ENCODE assay signal across 21 cellular contexts in the genomic region with DNA sequence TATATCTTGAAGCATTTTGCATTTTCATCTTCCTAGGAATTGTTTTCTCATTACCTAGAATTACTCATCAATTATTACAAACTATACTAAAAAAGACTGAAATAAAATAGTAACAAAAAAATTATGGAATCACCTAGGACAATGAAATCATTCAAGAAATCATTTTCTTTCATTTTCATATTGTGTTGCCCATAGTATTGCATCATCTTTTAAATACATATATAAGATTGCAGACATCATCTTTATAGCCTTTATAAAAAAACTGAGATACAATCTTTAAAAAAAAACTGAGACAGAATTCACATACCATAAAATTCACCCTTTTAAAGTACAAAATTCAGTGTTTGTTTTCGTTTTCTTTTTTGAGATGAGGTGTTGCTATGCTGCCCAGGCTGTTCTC. TPM values are rescaled to one million over a fixed set of nuclear protein-coding genes. Genes with fewer than 3 reads are reported as not detected.
DNase-seq lines count a peak whose midpoint lies in the region; ATAC-seq, FAIRE-seq and TF ChIP-seq lines count a peak whose summit lies in the region.
"Had no signal": no experiment of that assay in that cellular context is flagged by ENCODE, and none has a peak within 500 bp of the region (broad histone marks: within the 10 kb centered on the region; RNA-seq: fewer than 3 reads in every experiment).

No MANE protein-coding gene starts in this region.

- 97 to 100% methylated on average over 1 of the region's 1 CpG for WGBS in pancreas, 2 donors

- no peaks in the 10 kb centered on the region for H3K9me3 Mint-ChIP-seq in activated T-cell treated with anti-CD3 and anti-CD28 coated beads, Interleukin-2, amount 50 U/mL, for 72 hours
- H3K9me3 Mint-ChIP-seq in activated naive CD8-positive, alpha-beta T cell treated with anti-CD3 and anti-CD28 coated beads, Interleukin-2, amount 50 U/mL, for 24 hours: peaks cover 6% of the 10 kb centered on the region
- no peaks in the 10 kb centered on the region for H3K9me3 Mint-ChIP-seq in HFFc6

- no peak for DNase-seq in activated T-cell treated with anti-CD3 and anti-CD28 coated beads, Interleukin-2, amount 50 U/mL, for 72 hours
- no peak for DNase-seq in activated T-cell treated with anti-CD3 and anti-CD28 coated beads for 4 hours
- no peak for DNase-seq in activated naive CD8-positive, alpha-beta T cell treated with anti-CD3 and anti-CD28 coated beads, Interleukin-2, amount 50 U/mL, for 24 hours
- DNase-seq in pancreas: no peak
- DNase-seq in HFFc6: no peak
- no peak for DNase-seq in kidney glomerular epithelial cell (lab: John Stamatoyannopoulos, UW)
- DNase-seq: BE2C; CD4-positive, CD25-positive, alpha-beta regulatory T cell; H7; Karpas-422; MV-4-11; NCI-H1105 treated with DMSO at 0.1 percent for 48 hours; NCI-H2029 treated with DMSO at 0.1 percent for 48 hours; NCI-H2171; NCI-H345; NCI-H526; Peyer's patch had no signal

- CTCF ChIA-PET in HEK293 (lab: Yijun Ruan, JAX): interaction anchor here (0.6 to 6.1 kb wide), 3 partner anchors 10 to 387 kb away, joined by 3 to 42 read pairs (median 6); no protein-coding TSS in a partner anchor

- intact Hi-C loops in pancreas (cut with DNase I): loop anchor here in 2 of 3 donors (10.0 kb wide), 4 partner anchors 85 to 375 kb away; no protein-coding TSS in a partner anchor

- peak; percentile 13 for FAIRE-seq in pancreas (lab: Jason Lieb, UNC)
- FAIRE-seq: A549, GM12878 had no signal

- POLR2A ChIA-PET in HEK293 (lab: Yijun Ruan, JAX): no interaction called here

- ATAC-seq in activated T-cell treated with anti-CD3 and anti-CD28 coated beads, Interleukin-2, amount 50 U/mL, for 72 hours (replicated peaks in 1 of 2): no peak
- ATAC-seq in activated naive CD8-positive, alpha-beta T cell treated with anti-CD3 and anti-CD28 coated beads, Interleukin-2, amount 50 U/mL, for 24 hours: no peak
- ATAC-seq in pancreas: no peak
- ATAC-seq: A549, GM12878, SK-N-SH treated with all-trans-retinoic acid at 6 μM for 48 hours had no signal

- no peaks in the 10 kb centered on the region for H3K27me3 Mint-ChIP-seq in activated T-cell treated with anti-CD3 and anti-CD28 coated beads, Interleukin-2, amount 50 U/mL, for 72 hours (ENCODE audit: low read depth)
- H3K27me3 Mint-ChIP-seq in activated naive CD8-positive, alpha-beta T cell treated with anti-CD3 and anti-CD28 coated beads, Interleukin-2, amount 50 U/mL, for 24 hours: no peaks in the 10 kb centered on the region
- no peaks in the 10 kb centered on the region for H3K27me3 Mint-ChIP-seq in HFFc6 (ENCODE audit: insufficient read depth)
- H3K27me3 Mint-ChIP-seq: CD4-positive, CD25-positive, alpha-beta regulatory T cell had no signal

- H3K27ac ChIP-seq in HEK293 (ENCODE audit: extremely low read depth, low read depth, low read length) (no peak overlapping the region), pancreas (no peak overlapping the region)
- H3K27ac ChIP-seq: A549, Peyer's patch had no signal

- no peak overlapping the region for H3K4me3 Mint-ChIP-seq in activated T-cell treated with anti-CD3 and anti-CD28 coated beads, Interleukin-2, amount 50 U/mL, for 72 hours
- H3K4me3 Mint-ChIP-seq in activated naive CD8-positive, alpha-beta T cell treated with anti-CD3 and anti-CD28 coated beads, Interleukin-2, amount 50 U/mL, for 24 hours: no peak overlapping the region
- no peak overlapping the region for H3K4me3 Mint-ChIP-seq in HFFc6
- H3K4me3 Mint-ChIP-seq: CD4-positive, CD25-positive, alpha-beta regulatory T cell had no signal

- peaks cover 5% of the 10 kb centered on the region for H3K4me1 Mint-ChIP-seq in activated T-cell treated with anti-CD3 and anti-CD28 coated beads, Interleukin-2, amount 50 U/mL, for 72 hours (ENCODE audit: low read depth)
- H3K4me1 Mint-ChIP-seq in activated naive CD8-positive, alpha-beta T cell treated with anti-CD3 and anti-CD28 coated beads, Interleukin-2, amount 50 U/mL, for 24 hours: peaks cover 8% of the 10 kb centered on the region
- H3K4me1 Mint-ChIP-seq in HFFc6 (ENCODE audit: low read depth): peaks cover 23% of the 10 kb centered on the region

- no peak overlapping the region for H3K4me3 ChIP-seq in HEK293 (ENCODE audit: low read depth, low read length)
- H3K4me3 ChIP-seq in pancreas: no peak overlapping the region
- H3K4me3 ChIP-seq: A549, GM12878, Peyer's patch had no signal

- H3K36me3 ChIP-seq in HEK293 (ENCODE audit: control insufficient read depth in 2 of 2, insufficient read depth in 1 of 2, low read length in 2 of 2) (peaks cover 0 to 73% of the 10 kb centered on the region in 2 experiments), pancreas (peaks cover 0 to 11% (median 8%) of the 10 kb centered on the region in 3 donors)

- H3K27ac Mint-ChIP-seq in activated T-cell treated with anti-CD3 and anti-CD28 coated beads, Interleukin-2, amount 50 U/mL, for 72 hours: peak overlapping the region; percentile 45
- peak overlapping the region; percentile 59 for H3K27ac Mint-ChIP-seq in activated naive CD8-positive, alpha-beta T cell treated with anti-CD3 and anti-CD28 coated beads, Interleukin-2, amount 50 U/mL, for 24 hours
- H3K27ac Mint-ChIP-seq in HFFc6: no peak overlapping the region

- no peaks in the 10 kb centered on the region for H3K27me3 ChIP-seq in pancreas
- H3K27me3 ChIP-seq: BE2C, Peyer's patch had no signal

- TF ChIP-seq CTCF in HEK293 (tag by site-specific recombination; IDR thresholded peaks at IDR 0.05) (no peak), pancreas (IDR thresholded peaks at IDR 0.05) (no peak), HFFc6 (IDR thresholded peaks at IDR 0.05) (no peak)

- no peaks in the 10 kb centered on the region for H3K9me3 ChIP-seq in HEK293 (ENCODE audit: control insufficient read depth, insufficient read depth, low read depth, low read length)
- H3K9me3 ChIP-seq in pancreas: no peaks in the 10 kb centered on the region
- H3K9me3 ChIP-seq: A549, BE2C, Peyer's patch had no signal

- H3K36me3 Mint-ChIP-seq in activated T-cell treated with anti-CD3 and anti-CD28 coated beads, Interleukin-2, amount 50 U/mL, for 72 hours (ENCODE audit: insufficient read depth in 2 of 2): peaks cover 6 to 10% of the 10 kb centered on the region in 2 donors
- H3K36me3 Mint-ChIP-seq in activated naive CD8-positive, alpha-beta T cell treated with anti-CD3 and anti-CD28 coated beads, Interleukin-2, amount 50 U/mL, for 24 hours (ENCODE audit: low read depth): peaks cover 36% of the 10 kb centered on the region
- peaks cover 16% of the 10 kb centered on the region for H3K36me3 Mint-ChIP-seq in HFFc6 (ENCODE audit: low read depth)

- no peaks in the 10 kb centered on the region for H3K4me1 ChIP-seq in HEK293 (ENCODE audit: control insufficient read depth, insufficient read depth, low read length)
- H3K4me1 ChIP-seq in pancreas: peaks cover 5 to 20% (median 10%) of the 10 kb centered on the region in 3 donors
- H3K4me1 ChIP-seq: A549, BE2C, Peyer's patch had no signal

TF ChIP-seq in HEK293, 187 proteins besides CTCF, POLR2A, EP300 and RAD21:
- TF ChIP-seq, protein P1, sequence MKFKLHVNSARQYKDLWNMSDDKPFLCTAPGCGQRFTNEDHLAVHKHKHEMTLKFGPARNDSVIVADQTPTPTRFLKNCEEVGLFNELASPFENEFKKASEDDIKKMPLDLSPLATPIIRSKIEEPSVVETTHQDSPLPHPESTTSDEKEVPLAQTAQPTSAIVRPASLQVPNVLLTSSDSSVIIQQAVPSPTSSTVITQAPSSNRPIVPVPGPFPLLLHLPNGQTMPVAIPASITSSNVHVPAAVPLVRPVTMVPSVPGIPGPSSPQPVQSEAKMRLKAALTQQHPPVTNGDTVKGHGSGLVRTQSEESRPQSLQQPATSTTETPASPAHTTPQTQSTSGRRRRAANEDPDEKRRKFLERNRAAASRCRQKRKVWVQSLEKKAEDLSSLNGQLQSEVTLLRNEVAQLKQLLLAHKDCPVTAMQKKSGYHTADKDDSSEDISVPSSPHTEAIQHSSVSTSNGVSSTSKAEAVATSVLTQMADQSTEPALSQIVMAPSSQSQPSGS (tag by site-specific recombination; IDR thresholded peaks at IDR 0.05; ENCODE audit: low read depth): 0 out of 2 replicates have a peak, but pooled peaks have one; percentile 3
- TF ChIP-seq KLF9 (tag by site-specific recombination; IDR thresholded peaks at IDR 0.05; ENCODE audit: low read depth) (no peak), ZNF76 (tag by site-specific recombination; IDR thresholded peaks at IDR 0.05; ENCODE audit: borderline replicate concordance, low read depth) (no peak), ZNF629 (tag by site-specific recombination; IDR thresholded peaks at IDR 0.05) (no peak), ZNF214 (tag by site-specific recombination; IDR thresholded peaks at IDR 0.05; ENCODE audit: borderline replicate concordance) (no peak), ZNF24 (tag by site-specific recombination; IDR thresholded peaks at IDR 0.05) (no peak), SETDB1 (IDR thresholded peaks at IDR 0.05; ENCODE audit: insufficient read length, low read length) (no peak)
- TF ChIP-seq, protein P2, sequence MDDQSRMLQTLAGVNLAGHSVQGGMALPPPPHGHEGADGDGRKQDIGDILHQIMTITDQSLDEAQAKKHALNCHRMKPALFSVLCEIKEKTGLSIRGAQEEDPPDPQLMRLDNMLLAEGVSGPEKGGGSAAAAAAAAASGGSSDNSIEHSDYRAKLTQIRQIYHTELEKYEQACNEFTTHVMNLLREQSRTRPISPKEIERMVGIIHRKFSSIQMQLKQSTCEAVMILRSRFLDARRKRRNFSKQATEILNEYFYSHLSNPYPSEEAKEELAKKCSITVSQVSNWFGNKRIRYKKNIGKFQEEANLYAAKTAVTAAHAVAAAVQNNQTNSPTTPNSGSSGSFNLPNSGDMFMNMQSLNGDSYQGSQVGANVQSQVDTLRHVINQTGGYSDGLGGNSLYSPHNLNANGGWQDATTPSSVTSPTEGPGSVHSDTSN (CRISPR knock-in tag; IDR thresholded peaks at IDR 0.05): no peak

RNA-seq across cellular contexts. Expression of a gene that starts 29.6 kb away (rescaled TPM):
- total RNA-seq in activated T-cell treated with anti-CD3 and anti-CD28 coated beads, Interleukin-2, amount 50 U/mL, for 72 hours: 10 to 100 TPM; 27.9 to 28.4 TPM
- total RNA-seq in pancreas: 10 to 100 TPM; 11.1 to 24.1 (median 15.4) TPM
- 1 to 10 TPM; 2.0 to 3.0 TPM for polyA plus RNA-seq in pancreas
- total RNA-seq in HFFc6 (2021; fragmentation: NEBNext Ultra II Directional; extraction: Animal tissue kit (Norgen Biotek cat#: 25700)): 10 to 100 TPM; 21.6 to 29.8 (median 27.1) TPM

RNA-seq across cellular contexts. Expression of a gene that starts 29.7 kb away (rescaled TPM):
- 10 to 100 TPM; 28.8 to 36.2 TPM for total RNA-seq in activated T-cell treated with anti-CD3 and anti-CD28 coated beads, Interleukin-2, amount 50 U/mL, for 72 hours
- 10 to 100 TPM in 4 of 6 donors, 1 to 10 TPM in 2; 8.2 to 18.8 (median 15.9) TPM for total RNA-seq in pancreas
- polyA plus RNA-seq in pancreas: 1 to 10 TPM; 1.5 to 2.8 TPM
- 10 to 100 TPM; 28.9 to 43.1 (median 34.0) TPM for total RNA-seq in HFFc6 (2021; fragmentation: NEBNext Ultra II Directional; extraction: Animal tissue kit (Norgen Biotek cat#: 25700))
